Comparison of ENCODE assay signal across 12 cellular contexts in genomic region chr5:151153300-151153699, GRCh38. TPM values are rescaled to one million over a fixed set of nuclear protein-coding genes. Genes with fewer than 3 reads are reported as not detected.
A peak's percentile ranks its signal among the peaks of the same experiment; 100 is the strongest.
DNase-seq lines count a peak whose midpoint lies in the region; ATAC-seq, FAIRE-seq and TF ChIP-seq lines count a peak whose summit lies in the region.
"Had no signal": no experiment of that assay in that cellular context is flagged by ENCODE, and none has a peak within 500 bp of the region (broad histone marks: within the 10 kb centered on the region; RNA-seq: fewer than 3 reads in every experiment).

No MANE protein-coding gene starts in this region.

- no peaks in the 10 kb centered on the region for H3K27me3 Mint-ChIP-seq in activated naive CD8-positive, alpha-beta T cell treated with anti-CD3 and anti-CD28 coated beads, Interleukin-2, amount 50 U/mL, for 24 hours

- H3K4me1 ChIP-seq in BLaER1 treated with 17β-estradiol and CSF1 and Interleukin-3, amounts not matched to agents 10 nM and 100 nM: peaks cover 82 to 93% (median 87%) of the 10 kb centered on the region in 10 experiments
- H3K4me1 ChIP-seq in left lung: peaks cover 48 to 94% of the 10 kb centered on the region in 2 donors

- peak overlapping the region in 1 of 10 experiments; percentile 14; a peak in 1 of 20 replicates for H3K4me3 ChIP-seq in BLaER1 treated with 17β-estradiol and CSF1 and Interleukin-3, amounts not matched to agents 10 nM and 100 nM
- H3K4me3 ChIP-seq in neural cell (ENCODE audit: low read length) (no peak overlapping the region), left lung (no peak overlapping the region)

- H4K20me1 ChIP-seq in BLaER1 treated with 17β-estradiol and CSF1 and Interleukin-3, amounts not matched to agents 10 nM and 100 nM: peaks cover 0 to 61% (median 7%) of the 10 kb centered on the region in 11 experiments; a peak in 10 of 22 replicates
- H4K20me1 ChIP-seq in neural cell (ENCODE audit: insufficient read depth): no peaks in the 10 kb centered on the region

- intact Hi-C loops in left lung (cut with DNase I): no loop called here

- H3K4me3 Mint-ChIP-seq in activated naive CD8-positive, alpha-beta T cell treated with anti-CD3 and anti-CD28 coated beads, Interleukin-2, amount 50 U/mL, for 24 hours: peak overlapping the region; percentile 95

- H3K9me3 ChIP-seq in BLaER1 treated with 17β-estradiol and CSF1 and Interleukin-3, amounts not matched to agents 10 nM and 100 nM (replicated peaks in 1 of 11): no peaks in the 10 kb centered on the region
- H3K9me3 ChIP-seq in neural cell (ENCODE audit: low read length) (no peaks in the 10 kb centered on the region), left lung (no peaks in the 10 kb centered on the region)

- DNase-seq in GM19239 (ENCODE audit: insufficient read length, low spot score): no peak
- DNase-seq in activated naive CD8-positive, alpha-beta T cell treated with anti-CD3 and anti-CD28 coated beads, Interleukin-2, amount 50 U/mL, for 24 hours: peak; percentile 44
- no peak for DNase-seq in left lung
- DNase-seq in HPDE6-E6E7 (ENCODE audit: extremely low spot score): no peak
- DNase-seq: NCI-H748 treated with DMSO at 0.1 percent for 48 hours, right cardiac atrium had no signal

- no peak for TF ChIP-seq EP300 in neural cell (conservative IDR thresholded peaks at IDR 0.05; ENCODE audit: poor library complexity, severe bottlenecking)

- H3F3A ChIP-seq in neural cell (ENCODE audit: insufficient read depth, low read length, poor library complexity, severe bottlenecking): peaks cover 13% of the 10 kb centered on the region

- peak overlapping the region; percentile 96 for H3K27ac Mint-ChIP-seq in activated naive CD8-positive, alpha-beta T cell treated with anti-CD3 and anti-CD28 coated beads, Interleukin-2, amount 50 U/mL, for 24 hours

- FAIRE-seq in GM19239 (lab: Jason Lieb, UNC): peak; percentile 73
- FAIRE-seq: colon had no signal

- peaks cover 50% of the 10 kb centered on the region for H3K79me2 ChIP-seq in neural cell (replicated peaks; ENCODE audit: insufficient read depth, low read length)

- no peak for TF ChIP-seq RAD21 in neural cell (conservative IDR thresholded peaks at IDR 0.05)

- H3K27me3 ChIP-seq in BLaER1 treated with 17β-estradiol and CSF1 and Interleukin-3, amounts not matched to agents 10 nM and 100 nM: no peaks in the 10 kb centered on the region
- H3K27me3 ChIP-seq in neural cell (ENCODE audit: insufficient read depth, low read depth, low read length) (no peaks in the 10 kb centered on the region), left lung (no peaks in the 10 kb centered on the region)

- H3K4me2 ChIP-seq in BLaER1 treated with 17β-estradiol and CSF1 and Interleukin-3, amounts not matched to agents 10 nM and 100 nM: peak overlapping the region in 9 of 11 experiments; percentile 61 to 99 (median 89); a peak in 14 of 22 replicates
- H3K4me2 ChIP-seq in neural cell (ENCODE audit: low read length): no peak overlapping the region

- peak; percentile 17 for ATAC-seq in activated naive CD8-positive, alpha-beta T cell treated with anti-CD3 and anti-CD28 coated beads, Interleukin-2, amount 50 U/mL, for 24 hours
- ATAC-seq in HG02884 (IDR thresholded peaks at IDR 0.05; ENCODE audit: unreplicated experiment) (no peak), GM19324 (IDR thresholded peaks at IDR 0.05; ENCODE audit: low FRiP score, unreplicated experiment) (no peak), left lung (no peak)
- ATAC-seq: right cardiac atrium had no signal

- H3K9me3 Mint-ChIP-seq in activated naive CD8-positive, alpha-beta T cell treated with anti-CD3 and anti-CD28 coated beads, Interleukin-2, amount 50 U/mL, for 24 hours: no peaks in the 10 kb centered on the region

- peak overlapping the region in 2 of 11 experiments; percentile 62 to 76; a peak in 3 of 22 replicates for H3K9ac ChIP-seq in BLaER1 treated with 17β-estradiol and CSF1 and Interleukin-3, amounts not matched to agents 10 nM and 100 nM
- no peak overlapping the region for H3K9ac ChIP-seq in neural cell (ENCODE audit: low read length)

- peaks cover 38% of the 10 kb centered on the region for H3K36me3 Mint-ChIP-seq in activated naive CD8-positive, alpha-beta T cell treated with anti-CD3 and anti-CD28 coated beads, Interleukin-2, amount 50 U/mL, for 24 hours (ENCODE audit: low read depth)

- H2AFZ ChIP-seq in neural cell (ENCODE audit: low read depth, low read length): no peak overlapping the region

- TF ChIP-seq CTCF in neural cell (IDR thresholded peaks at IDR 0.05; ENCODE audit: poor library complexity, severe bottlenecking) (no peak), left lung (IDR thresholded peaks at IDR 0.05) (no peak)

- peaks cover 0 to 32% (median 5%) of the 10 kb centered on the region in 11 experiments; a peak in 10 of 22 replicates for H3K36me3 ChIP-seq in BLaER1 treated with 17β-estradiol and CSF1 and Interleukin-3, amounts not matched to agents 10 nM and 100 nM
- H3K36me3 ChIP-seq in neural cell (ENCODE audit: insufficient read depth, low read length) (no peaks in the 10 kb centered on the region), left lung (no peaks in the 10 kb centered on the region)

- H3K9me2 ChIP-seq in neural cell (ENCODE audit: insufficient read depth, low read length): no peaks in the 10 kb centered on the region

- H3K27ac ChIP-seq in BLaER1 treated with 17β-estradiol and CSF1 and Interleukin-3, amounts not matched to agents 10 nM and 100 nM: peak overlapping the region in 8 of 11 experiments; percentile 2 to 91 (median 78); a peak in 11 of 22 replicates
- H3K27ac ChIP-seq in neural cell (ENCODE audit: low read length) (peak overlapping the region; percentile 21), left lung (peak overlapping the region in 1 of 2 donors; percentile 81)
- H3K27ac ChIP-seq: C4-2B had no signal

- peaks cover 78% of the 10 kb centered on the region for H3K4me1 Mint-ChIP-seq in activated naive CD8-positive, alpha-beta T cell treated with anti-CD3 and anti-CD28 coated beads, Interleukin-2, amount 50 U/mL, for 24 hours

TF ChIP-seq in neural cell, 6 proteins besides CTCF, POLR2A, EP300 and RAD21:
- TF ChIP-seq REST (IDR thresholded peaks at IDR 0.05; ENCODE audit: borderline replicate concordance) (no peak), TAF1 (IDR thresholded peaks at IDR 0.05; ENCODE audit: low read depth) (no peak), EZH2 (IDR thresholded peaks at IDR 0.05; ENCODE audit: borderline replicate concordance, insufficient read depth, low read length, poor library complexity, severe bottlenecking) (no peak), SMC3 (conservative IDR thresholded peaks at IDR 0.05; ENCODE audit: poor library complexity) (no peak), POLR2AphosphoS5 (IDR thresholded peaks at IDR 0.05) (no peak), MXI1 (conservative IDR thresholded peaks at IDR 0.05; ENCODE audit: poor library complexity, severe bottlenecking) (no peak)

RNA-seq across cellular contexts. Expression of gene ANXA6, which starts 4.3 kb away (rescaled TPM):
- 27.5 and 51.9 TPM in 2 replicates for polyA plus RNA-seq in neural cell
- 42.9 and 45.8 TPM in 2 replicates for polyA minus RNA-seq in neural cell
- 100 to 1,000 TPM; 188 to 198 TPM for total RNA-seq in left lung
